In the genomic region with DNA sequence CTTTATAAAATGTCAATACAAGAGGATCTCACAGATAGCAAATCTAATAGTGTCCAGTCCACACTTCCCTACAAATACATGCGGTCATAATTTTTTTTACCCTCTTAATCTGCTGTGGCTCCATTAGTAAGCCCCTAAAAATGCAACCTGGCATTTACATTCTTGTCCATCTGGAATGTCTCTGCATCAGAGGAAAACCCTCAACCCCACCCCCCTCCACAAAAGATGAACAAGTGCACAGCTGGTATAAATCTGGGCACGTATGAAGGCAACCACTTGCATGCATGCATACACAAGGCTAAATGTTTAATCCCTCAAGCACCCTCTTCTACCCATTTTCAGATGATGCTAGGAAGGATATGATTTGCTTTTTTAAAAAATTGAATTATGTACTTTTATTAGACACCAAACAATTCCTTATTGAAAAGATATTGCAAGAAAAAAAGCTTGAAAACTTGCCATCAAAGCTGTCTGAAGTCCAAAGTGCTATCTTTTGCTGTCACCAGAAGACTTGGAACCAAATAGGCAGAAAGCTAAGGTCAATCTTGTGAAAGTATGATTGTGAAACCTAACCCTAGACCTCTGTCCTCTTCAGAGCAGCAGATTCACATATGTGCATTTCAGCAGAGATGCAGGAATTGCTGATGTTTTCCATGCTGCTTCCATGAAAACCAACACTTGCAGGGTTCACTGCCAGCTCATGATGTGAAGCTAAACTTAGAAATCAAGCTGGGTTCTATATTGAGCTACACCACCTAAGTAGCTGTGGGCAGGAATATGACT, we compare ENCODE assay signal across 1 cellular context.
TF ChIP-seq lines count a peak whose summit lies in the region.

No MANE protein-coding gene starts in this region.

TF ChIP-seq in GM23338, 12 proteins besides CTCF, POLR2A, EP300 and RAD21:
- TF ChIP-seq, protein P1, sequence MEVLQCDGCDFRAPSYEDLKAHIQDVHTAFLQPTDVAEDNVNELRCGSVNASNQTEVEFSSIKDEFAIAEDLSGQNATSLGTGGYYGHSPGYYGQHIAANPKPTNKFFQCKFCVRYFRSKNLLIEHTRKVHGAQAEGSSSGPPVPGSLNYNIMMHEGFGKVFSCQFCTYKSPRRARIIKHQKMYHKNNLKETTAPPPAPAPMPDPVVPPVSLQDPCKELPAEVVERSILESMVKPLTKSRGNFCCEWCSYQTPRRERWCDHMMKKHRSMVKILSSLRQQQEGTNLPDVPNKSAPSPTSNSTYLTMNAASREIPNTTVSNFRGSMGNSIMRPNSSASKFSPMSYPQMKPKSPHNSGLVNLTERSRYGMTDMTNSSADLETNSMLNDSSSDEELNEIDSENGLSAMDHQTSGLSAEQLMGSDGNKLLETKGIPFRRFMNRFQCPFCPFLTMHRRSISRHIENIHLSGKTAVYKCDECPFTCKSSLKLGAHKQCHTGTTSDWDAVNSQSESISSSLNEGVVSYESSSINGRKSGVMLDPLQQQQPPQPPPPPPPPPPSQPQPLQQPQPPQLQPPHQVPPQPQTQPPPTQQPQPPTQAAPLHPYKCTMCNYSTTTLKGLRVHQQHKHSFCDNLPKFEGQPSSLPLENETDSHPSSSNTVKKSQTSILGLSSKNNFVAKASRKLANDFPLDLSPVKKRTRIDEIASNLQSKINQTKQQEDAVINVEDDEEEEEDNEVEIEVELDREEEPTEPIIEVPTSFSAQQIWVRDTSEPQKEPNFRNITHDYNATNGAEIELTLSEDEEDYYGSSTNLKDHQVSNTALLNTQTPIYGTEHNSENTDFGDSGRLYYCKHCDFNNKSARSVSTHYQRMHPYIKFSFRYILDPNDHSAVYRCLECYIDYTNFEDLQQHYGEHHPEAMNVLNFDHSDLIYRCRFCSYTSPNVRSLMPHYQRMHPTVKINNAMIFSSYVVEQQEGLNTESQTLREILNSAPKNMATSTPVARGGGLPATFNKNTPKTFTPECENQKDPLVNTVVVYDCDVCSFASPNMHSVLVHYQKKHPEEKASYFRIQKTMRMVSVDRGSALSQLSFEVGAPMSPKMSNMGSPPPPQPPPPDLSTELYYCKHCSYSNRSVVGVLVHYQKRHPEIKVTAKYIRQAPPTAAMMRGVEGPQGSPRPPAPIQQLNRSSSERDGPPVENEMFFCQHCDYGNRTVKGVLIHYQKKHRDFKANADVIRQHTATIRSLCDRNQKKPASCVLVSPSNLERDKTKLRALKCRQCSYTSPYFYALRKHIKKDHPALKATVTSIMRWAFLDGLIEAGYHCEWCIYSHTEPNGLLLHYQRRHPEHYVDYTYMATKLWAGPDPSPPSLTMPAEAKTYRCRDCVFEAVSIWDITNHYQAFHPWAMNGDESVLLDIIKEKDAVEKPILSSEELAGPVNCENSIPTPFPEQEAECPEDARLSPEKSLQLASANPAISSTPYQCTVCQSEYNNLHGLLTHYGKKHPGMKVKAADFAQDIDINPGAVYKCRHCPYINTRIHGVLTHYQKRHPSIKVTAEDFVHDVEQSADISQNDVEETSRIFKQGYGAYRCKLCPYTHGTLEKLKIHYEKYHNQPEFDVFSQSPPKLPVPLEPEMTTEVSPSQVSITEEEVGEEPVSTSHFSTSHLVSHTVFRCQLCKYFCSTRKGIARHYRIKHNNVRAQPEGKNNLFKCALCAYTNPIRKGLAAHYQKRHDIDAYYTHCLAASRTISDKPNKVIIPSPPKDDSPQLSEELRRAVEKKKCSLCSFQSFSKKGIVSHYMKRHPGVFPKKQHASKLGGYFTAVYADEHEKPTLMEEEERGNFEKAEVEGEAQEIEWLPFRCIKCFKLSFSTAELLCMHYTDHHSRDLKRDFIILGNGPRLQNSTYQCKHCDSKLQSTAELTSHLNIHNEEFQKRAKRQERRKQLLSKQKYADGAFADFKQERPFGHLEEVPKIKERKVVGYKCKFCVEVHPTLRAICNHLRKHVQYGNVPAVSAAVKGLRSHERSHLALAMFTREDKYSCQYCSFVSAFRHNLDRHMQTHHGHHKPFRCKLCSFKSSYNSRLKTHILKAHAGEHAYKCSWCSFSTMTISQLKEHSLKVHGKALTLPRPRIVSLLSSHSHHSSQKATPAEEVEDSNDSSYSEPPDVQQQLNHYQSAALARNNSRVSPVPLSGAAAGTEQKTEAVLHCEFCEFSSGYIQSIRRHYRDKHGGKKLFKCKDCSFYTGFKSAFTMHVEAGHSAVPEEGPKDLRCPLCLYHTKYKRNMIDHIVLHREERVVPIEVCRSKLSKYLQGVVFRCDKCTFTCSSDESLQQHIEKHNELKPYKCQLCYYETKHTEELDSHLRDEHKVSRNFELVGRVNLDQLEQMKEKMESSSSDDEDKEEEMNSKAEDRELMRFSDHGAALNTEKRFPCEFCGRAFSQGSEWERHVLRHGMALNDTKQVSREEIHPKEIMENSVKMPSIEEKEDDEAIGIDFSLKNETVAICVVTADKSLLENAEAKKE (CRISPR knock-in tag; IDR thresholded peaks at IDR 0.05): no peak
- TF ChIP-seq ZNF114 (CRISPR knock-in tag; IDR thresholded peaks at IDR 0.05) (no peak), EZH2phosphoT487 (IDR thresholded peaks at IDR 0.05; ENCODE audit: unreplicated experiment) (no peak), ZNF331 (CRISPR knock-in tag; IDR thresholded peaks at IDR 0.05; ENCODE audit: low read depth) (no peak), JUNB (IDR thresholded peaks at IDR 0.05; ENCODE audit: unreplicated experiment) (no peak), POLR2AphosphoS5 (IDR thresholded peaks at IDR 0.05; ENCODE audit: low read depth) (no peak), CREB1 (CRISPR knock-in tag; IDR thresholded peaks at IDR 0.05; ENCODE audit: low read depth) (no peak), STAT1 (IDR thresholded peaks at IDR 0.05; ENCODE audit: unreplicated experiment) (no peak), EZH2 (IDR thresholded peaks at IDR 0.05; ENCODE audit: low read depth, unreplicated experiment) (no peak), NANOG (IDR thresholded peaks at IDR 0.05; ENCODE audit: borderline replicate concordance) (no peak)
- TF ChIP-seq, protein P2, sequence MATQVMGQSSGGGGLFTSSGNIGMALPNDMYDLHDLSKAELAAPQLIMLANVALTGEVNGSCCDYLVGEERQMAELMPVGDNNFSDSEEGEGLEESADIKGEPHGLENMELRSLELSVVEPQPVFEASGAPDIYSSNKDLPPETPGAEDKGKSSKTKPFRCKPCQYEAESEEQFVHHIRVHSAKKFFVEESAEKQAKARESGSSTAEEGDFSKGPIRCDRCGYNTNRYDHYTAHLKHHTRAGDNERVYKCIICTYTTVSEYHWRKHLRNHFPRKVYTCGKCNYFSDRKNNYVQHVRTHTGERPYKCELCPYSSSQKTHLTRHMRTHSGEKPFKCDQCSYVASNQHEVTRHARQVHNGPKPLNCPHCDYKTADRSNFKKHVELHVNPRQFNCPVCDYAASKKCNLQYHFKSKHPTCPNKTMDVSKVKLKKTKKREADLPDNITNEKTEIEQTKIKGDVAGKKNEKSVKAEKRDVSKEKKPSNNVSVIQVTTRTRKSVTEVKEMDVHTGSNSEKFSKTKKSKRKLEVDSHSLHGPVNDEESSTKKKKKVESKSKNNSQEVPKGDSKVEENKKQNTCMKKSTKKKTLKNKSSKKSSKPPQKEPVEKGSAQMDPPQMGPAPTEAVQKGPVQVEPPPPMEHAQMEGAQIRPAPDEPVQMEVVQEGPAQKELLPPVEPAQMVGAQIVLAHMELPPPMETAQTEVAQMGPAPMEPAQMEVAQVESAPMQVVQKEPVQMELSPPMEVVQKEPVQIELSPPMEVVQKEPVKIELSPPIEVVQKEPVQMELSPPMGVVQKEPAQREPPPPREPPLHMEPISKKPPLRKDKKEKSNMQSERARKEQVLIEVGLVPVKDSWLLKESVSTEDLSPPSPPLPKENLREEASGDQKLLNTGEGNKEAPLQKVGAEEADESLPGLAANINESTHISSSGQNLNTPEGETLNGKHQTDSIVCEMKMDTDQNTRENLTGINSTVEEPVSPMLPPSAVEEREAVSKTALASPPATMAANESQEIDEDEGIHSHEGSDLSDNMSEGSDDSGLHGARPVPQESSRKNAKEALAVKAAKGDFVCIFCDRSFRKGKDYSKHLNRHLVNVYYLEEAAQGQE (IDR thresholded peaks at IDR 0.05; ENCODE audit: unreplicated experiment): no peak
- TF ChIP-seq, protein P3, sequence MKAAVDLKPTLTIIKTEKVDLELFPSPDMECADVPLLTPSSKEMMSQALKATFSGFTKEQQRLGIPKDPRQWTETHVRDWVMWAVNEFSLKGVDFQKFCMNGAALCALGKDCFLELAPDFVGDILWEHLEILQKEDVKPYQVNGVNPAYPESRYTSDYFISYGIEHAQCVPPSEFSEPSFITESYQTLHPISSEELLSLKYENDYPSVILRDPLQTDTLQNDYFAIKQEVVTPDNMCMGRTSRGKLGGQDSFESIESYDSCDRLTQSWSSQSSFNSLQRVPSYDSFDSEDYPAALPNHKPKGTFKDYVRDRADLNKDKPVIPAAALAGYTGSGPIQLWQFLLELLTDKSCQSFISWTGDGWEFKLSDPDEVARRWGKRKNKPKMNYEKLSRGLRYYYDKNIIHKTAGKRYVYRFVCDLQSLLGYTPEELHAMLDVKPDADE (IDR thresholded peaks at IDR 0.05): no peak
